22 cellular contexts compared by ENCODE assay signal in the genomic region with DNA sequence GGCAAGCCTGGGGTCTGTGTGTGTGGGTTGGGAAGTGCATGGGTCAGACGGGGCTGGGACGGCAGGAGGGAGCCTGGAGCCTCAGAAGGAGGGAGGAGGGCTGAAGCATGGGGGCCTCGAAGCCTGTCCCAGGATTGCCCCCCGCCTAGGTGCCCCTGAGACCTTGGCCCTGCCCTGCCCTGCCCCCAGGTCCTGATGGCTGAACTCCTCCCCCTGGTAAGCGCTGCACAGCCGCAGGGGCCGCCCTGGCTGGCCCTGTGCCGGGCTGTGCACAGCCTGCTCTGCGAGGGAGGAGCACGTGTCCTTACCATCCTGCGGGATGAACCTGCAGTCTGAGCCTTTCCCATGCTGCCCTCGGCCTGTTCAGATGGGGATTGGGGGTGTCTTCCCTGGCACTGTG. TPM values are rescaled to one million over a fixed set of nuclear protein-coding genes. Genes with fewer than 3 reads are reported as not detected.
A peak's percentile ranks its signal among the peaks of the same experiment; 100 is the strongest.
DNase-seq lines count a peak whose midpoint lies in the region; ATAC-seq and TF ChIP-seq lines count a peak whose summit lies in the region.
"Had no signal": no experiment of that assay in that cellular context is flagged by ENCODE, and none has a peak within 500 bp of the region (broad histone marks: within the 10 kb centered on the region; RNA-seq: fewer than 3 reads in every experiment).

No MANE protein-coding gene starts in this region.

- no peak overlapping the region for H3K27ac Mint-ChIP-seq in neural crest cell (ENCODE audit: unreplicated experiment)
- H3K27ac Mint-ChIP-seq: CD14-positive monocyte had no signal

- TF ChIP-seq CTCF in WERI-Rb-1 (IDR thresholded peaks at IDR 0.05; ENCODE audit: low read depth, low read length) (no peak), neural crest cell (conservative IDR thresholded peaks at IDR 0.05) (no peak)

- no peak overlapping the region for H3K4me3 ChIP-seq in WERI-Rb-1 (ENCODE audit: low read depth, low read length)
- H3K4me3 ChIP-seq: GM23248, Peyer's patch had no signal

- peaks cover 3% of the 10 kb centered on the region for H3K36me3 Mint-ChIP-seq in neural crest cell (ENCODE audit: low read depth)

- H3K9me3 ChIP-seq in WERI-Rb-1 (ENCODE audit: severe bottlenecking): no peaks in the 10 kb centered on the region
- H3K9me3 ChIP-seq: Peyer's patch had no signal

- H3K4me3 Mint-ChIP-seq in neural crest cell: peak overlapping the region; percentile 67
- H3K4me3 Mint-ChIP-seq: CD14-positive monocyte had no signal

- no peaks in the 10 kb centered on the region for H3K9me3 Mint-ChIP-seq in neural crest cell

- H3K27me3 Mint-ChIP-seq in neural crest cell (ENCODE audit: low read depth): peaks cover 11% of the 10 kb centered on the region

- H3K4me1 Mint-ChIP-seq in neural crest cell: peaks cover 9% of the 10 kb centered on the region

- H3K27me3 ChIP-seq in WERI-Rb-1 (ENCODE audit: insufficient read depth, low read depth, severe bottlenecking): no peaks in the 10 kb centered on the region

- no peak for ATAC-seq in GM21423 (IDR thresholded peaks at IDR 0.05; ENCODE audit: unreplicated experiment)
- ATAC-seq: HCT116, Right ventricle myocardium inferior had no signal

- H3K36me3 ChIP-seq in WERI-Rb-1: peaks cover 54% of the 10 kb centered on the region
- H3K36me3 ChIP-seq: Peyer's patch had no signal

- H3K27ac ChIP-seq in WERI-Rb-1: peak overlapping the region; percentile 51
- H3K27ac ChIP-seq: Peyer's patch had no signal

- DNase-seq in NCI-H82 (lab: John Stamatoyannopoulos, UW): peak; percentile 55
- DNase-seq in NCI-H82 treated with DMSO at 0.1 percent for 48 hours (lab: John Stamatoyannopoulos, UW; ENCODE audit: unreplicated experiment): no peak
- peak; percentile 62 for DNase-seq in NCI-H2171 (lab: John Stamatoyannopoulos, UW)
- DNase-seq in WERI-Rb-1: peak; percentile 44
- no peak for DNase-seq in neural crest cell (ENCODE audit: low read depth, low spot score)
- DNase-seq in SHP77 (lab: John Stamatoyannopoulos, UW): no peak
- no peak for DNase-seq in H4 (ENCODE audit: low spot score)
- DNase-seq: AML-193, DMS79, GM23248, IMR-90, NCI-H1105 treated with DMSO at 0.1 percent for 48 hours, NCI-H2081, NCI-H446, NCI-H526, Peyer's patch had no signal

RNA-seq across cellular contexts. Expression of gene TEDC2, which starts 4.4 kb away (rescaled TPM):
- total RNA-seq in neural crest cell: 65.1 and 66.5 TPM in 2 replicates
- 13.0 and 23.2 TPM in 2 replicates for total RNA-seq in H4 (2014; rRNA removed; shearing (Covaris generic))

RNA-seq across cellular contexts. Expression of gene NTN3, which starts 6.8 kb away (rescaled TPM):
- 4.8 and 5.1 TPM in 2 replicates for total RNA-seq in neural crest cell
- 0.14 TPM in 1 of 2 replicates, not detected in the other for total RNA-seq in H4 (2014; rRNA removed; shearing (Covaris generic))
- total RNA-seq: GM23248; Peyer's patch; SK-MEL-5; T-helper 1 cell treated with Interleukin-12 subunit alpha and Interleukin-12 subunit beta and Interleukin-4 antibody, amounts not matched to agents 30 ng/mL and 1 ng/mL, for 36 hours had no signal

RNA-seq across cellular contexts. Expression of gene TBC1D24, which starts 10.6 kb away (rescaled TPM):
- total RNA-seq in neural crest cell: 30.0 and 32.5 TPM in 2 replicates
- 5.6 and 5.9 TPM in 2 replicates for total RNA-seq in H4 (2014; rRNA removed; shearing (Covaris generic))

RNA-seq across cellular contexts. Expression of gene CCNF, which starts 35.1 kb away (rescaled TPM):
- total RNA-seq in neural crest cell: 66.1 and 67.5 TPM in 2 replicates
- 26.1 and 35.8 TPM in 2 replicates for total RNA-seq in H4 (2014; rRNA removed; shearing (Covaris generic))

RNA-seq across cellular contexts. Expression of gene ATP6V0C, which starts 49.4 kb away (rescaled TPM):
- 154 and 159 TPM in 2 replicates for total RNA-seq in neural crest cell
- total RNA-seq in H4 (2014; rRNA removed; shearing (Covaris generic)): 39.7 and 40.5 TPM in 2 replicates

Comparison
In these comparisons a context has a peak if more than half of its experiments do, and no peak if none do; other contexts are left out.
1. DNase-seq: peak in NCI-H82 (single experiment), NCI-H2171 (single experiment) and WERI-Rb-1 (single experiment); none in NCI-H82 treated with DMSO at 0.1 percent for 48 hours (single experiment), neural crest cell (single experiment), SHP77 (0 of 2) and H4 (single experiment).